In the genomic region with DNA sequence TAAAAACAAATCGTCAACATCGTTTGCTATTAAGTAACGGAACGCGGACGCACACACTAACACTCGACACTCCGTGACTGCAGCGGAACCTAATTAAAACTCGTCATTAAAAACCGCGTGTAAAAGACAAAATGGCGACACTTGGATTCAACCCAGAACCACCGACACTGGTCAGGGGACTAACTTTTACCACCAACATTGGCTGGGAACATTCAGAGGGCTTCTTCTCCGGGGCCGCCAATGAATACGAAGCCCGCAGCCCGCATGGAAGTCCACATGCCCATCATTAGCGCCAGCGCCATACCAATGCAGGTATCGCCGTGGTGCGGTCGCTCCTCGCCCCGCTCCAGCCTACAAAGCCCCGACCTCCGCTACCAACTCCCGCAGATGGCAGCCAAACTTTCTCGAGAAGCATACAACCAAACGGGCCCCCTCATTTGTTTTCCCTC, we compare ENCODE assay signal across 8 cellular contexts. TPM values are rescaled to one million over a fixed set of nuclear protein-coding genes. Genes with fewer than 3 reads are reported as not detected.
DNase-seq lines count a peak whose midpoint lies in the region; ATAC-seq, FAIRE-seq and TF ChIP-seq lines count a peak whose summit lies in the region.

No MANE protein-coding gene starts in this region.

- no CpG with 5 or more reads among the region's 32 CpGs for WGBS in iPS DF 6.9 (ENCODE audit: insufficient coverage, insufficient read length)

- H3K4me3 ChIP-seq in iPS DF 6.9 (ENCODE audit: low read length) = peak overlapping the region; percentile 99
- H3K4me3 ChIP-seq in skeletal muscle tissue (ENCODE audit: low read length in 3 of 3) = peak overlapping the region; percentile 78 to 94 (median 88)

- H3K9me3 ChIP-seq in iPS DF 6.9 (ENCODE audit: control insufficient read depth, insufficient read depth, low read length) (no peaks in the 10 kb centered on the region), skeletal muscle tissue (ENCODE audit: control insufficient read depth in 3 of 3, low read length in 3 of 3) (no peaks in the 10 kb centered on the region)

- H3K4me1 ChIP-seq in iPS DF 6.9 (ENCODE audit: control insufficient read depth, insufficient read depth, low read length) = no peaks in the 10 kb centered on the region; the same call in 1 of the 2 replicates
- peaks cover 0 to 6% (median 5%) of the 10 kb centered on the region in 3 donors for H3K4me1 ChIP-seq in skeletal muscle tissue (ENCODE audit: control insufficient read depth in 3 of 3, insufficient read depth in 3 of 3, low read length in 3 of 3)

- no peak for DNase-seq in GM12892 (ENCODE audit: insufficient read length)
- peak; percentile 24 for DNase-seq in RKO (ENCODE audit: low spot score)
- DNase-seq in iPS DF 6.9 (ENCODE audit: low read depth, low spot score) = no peak
- DNase-seq in NCI-H226 = no peak
- DNase-seq in H54 (ENCODE audit: insufficient read length, low spot score) = no peak

- H3K27ac ChIP-seq in angular gyrus (ENCODE audit: low read depth, low read length) (peak overlapping the region; percentile 96), iPS DF 6.9 (ENCODE audit: low read length) (no peak overlapping the region), skeletal muscle tissue (ENCODE audit: low read depth, low read length) (peak overlapping the region; percentile 95)

- ATAC-seq in HG02852 (IDR thresholded peaks at IDR 0.05; ENCODE audit: unreplicated experiment) = peak; percentile 27

- H3K36me3 ChIP-seq in iPS DF 6.9 (ENCODE audit: control insufficient read depth, insufficient read depth, low read length) (peaks cover 9% of the 10 kb centered on the region; the same call in 1 of the 2 replicates), skeletal muscle tissue (ENCODE audit: control insufficient read depth in 3 of 3, insufficient read depth in 3 of 3, low read length in 3 of 3) (peaks cover 9 to 11% (median 10%) of the 10 kb centered on the region in 3 donors)

- TF ChIP-seq POLR2A in GM12892 (IDR thresholded peaks at IDR 0.05; ENCODE audit: low read depth, low read length) (no peak), H54 (IDR thresholded peaks at IDR 0.05; ENCODE audit: low read depth, low read length) (no peak)

- peak overlapping the region; percentile 87 to 94 (median 93) for H3K9ac ChIP-seq in skeletal muscle tissue (ENCODE audit: low read depth in 1 of 3, low read length in 3 of 3)

- peak; percentile 70 for FAIRE-seq in GM12892 (lab: Jason Lieb, UNC)
- FAIRE-seq in H54 (lab: Jason Lieb, UNC) = no peak

- no peaks in the 10 kb centered on the region for H3K27me3 ChIP-seq in iPS DF 6.9 (ENCODE audit: control insufficient read depth, insufficient read depth, low read length)
- no peaks in the 10 kb centered on the region for H3K27me3 ChIP-seq in skeletal muscle tissue (ENCODE audit: control insufficient read depth in 3 of 3, insufficient read depth in 3 of 3, low read length in 3 of 3)

RNA-seq across cellular contexts. Expression of gene RBMX, which starts 0.5 kb away (rescaled TPM):
- 236 TPM for polyA plus RNA-seq in GM12892 (2012; ENCODE audit: missing spikeins)
- 173 TPM for total RNA-seq in skeletal muscle tissue
